In genomic region chr19:48254529-48254970, GRCh38 we compare ENCODE assay signal across 1 cellular context.
TF ChIP-seq lines count a peak whose summit lies in the region.

No MANE protein-coding gene starts in this region.

TF ChIP-seq in GM23338, 12 proteins besides CTCF, POLR2A, EP300 and RAD21 (continued from another document):
- no peak for TF ChIP-seq REST (IDR thresholded peaks at IDR 0.05; ENCODE audit: unreplicated experiment)
- TF ChIP-seq JUNB (IDR thresholded peaks at IDR 0.05; ENCODE audit: unreplicated experiment) = no peak
- no peak for TF ChIP-seq POLR2AphosphoS5 (IDR thresholded peaks at IDR 0.05; ENCODE audit: low read depth)
- no peak for TF ChIP-seq NANOG (IDR thresholded peaks at IDR 0.05; ENCODE audit: borderline replicate concordance)
